Comparison of ENCODE assay signal across 1 cellular context in genomic region chr1:235266967-235267366, GRCh38.
TF ChIP-seq lines count a peak whose summit lies in the region.

No MANE protein-coding gene starts in this region.

TF ChIP-seq in SK-N-SH treated with all-trans-retinoic acid at 6 μM for 48 hours, 23 proteins besides CTCF, POLR2A, EP300 and RAD21 (continued from another document):
- TF ChIP-seq PATZ1 (CRISPR knock-in tag; IDR thresholded peaks at IDR 0.05; ENCODE audit: borderline replicate concordance) (no peak), BACH2 (CRISPR knock-in tag; IDR thresholded peaks at IDR 0.05; ENCODE audit: borderline replicate concordance) (no peak), CSRNP3 (CRISPR knock-in tag; IDR thresholded peaks at IDR 0.05) (no peak), CSDC2 (CRISPR knock-in tag; IDR thresholded peaks at IDR 0.05) (no peak), RARB (CRISPR knock-in tag; IDR thresholded peaks at IDR 0.05) (no peak), SNAI2 (CRISPR knock-in tag; IDR thresholded peaks at IDR 0.05) (no peak), OSR1 (CRISPR knock-in tag; IDR thresholded peaks at IDR 0.05) (no peak)
- TF ChIP-seq, protein P1, sequence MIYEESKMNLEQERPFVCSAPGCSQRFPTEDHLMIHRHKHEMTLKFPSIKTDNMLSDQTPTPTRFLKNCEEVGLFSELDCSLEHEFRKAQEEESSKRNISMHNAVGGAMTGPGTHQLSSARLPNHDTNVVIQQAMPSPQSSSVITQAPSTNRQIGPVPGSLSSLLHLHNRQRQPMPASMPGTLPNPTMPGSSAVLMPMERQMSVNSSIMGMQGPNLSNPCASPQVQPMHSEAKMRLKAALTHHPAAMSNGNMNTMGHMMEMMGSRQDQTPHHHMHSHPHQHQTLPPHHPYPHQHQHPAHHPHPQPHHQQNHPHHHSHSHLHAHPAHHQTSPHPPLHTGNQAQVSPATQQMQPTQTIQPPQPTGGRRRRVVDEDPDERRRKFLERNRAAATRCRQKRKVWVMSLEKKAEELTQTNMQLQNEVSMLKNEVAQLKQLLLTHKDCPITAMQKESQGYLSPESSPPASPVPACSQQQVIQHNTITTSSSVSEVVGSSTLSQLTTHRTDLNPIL (CRISPR knock-in tag; IDR thresholded peaks at IDR 0.05; ENCODE audit: low read depth): no peak
